ENCODE assay signal across 8 cellular contexts in the genomic region with DNA sequence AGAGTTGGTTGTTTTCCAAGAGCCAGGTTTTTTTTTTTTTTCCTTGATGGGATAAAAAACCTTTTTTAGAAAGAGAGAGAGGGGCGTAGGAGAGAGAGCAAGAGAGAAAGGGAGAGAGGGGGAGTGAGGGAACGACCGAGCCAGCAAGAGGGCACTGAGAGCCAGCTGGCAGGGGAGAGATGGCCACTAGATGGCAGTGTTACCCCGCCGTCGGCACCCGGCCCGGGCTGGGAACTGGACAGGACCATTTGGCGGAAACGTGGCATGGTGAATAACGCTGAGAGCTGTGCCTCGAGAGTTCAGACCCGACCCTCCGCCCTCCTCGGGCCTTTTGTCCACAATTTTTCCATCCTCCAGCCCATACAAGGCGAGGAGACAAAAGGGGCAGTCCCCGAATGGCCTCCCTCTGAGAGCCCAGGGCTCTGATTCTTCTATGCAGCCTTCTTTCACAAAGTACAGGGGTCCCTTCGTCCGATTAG.
DNase-seq lines count a peak whose midpoint lies in the region; ATAC-seq and TF ChIP-seq lines count a peak whose summit lies in the region.

No MANE protein-coding gene starts in this region.

- peaks cover 4% of the 10 kb centered on the region for H3K27me3 Mint-ChIP-seq in CD8-positive, alpha-beta T cell (ENCODE audit: low read depth)
- no peaks in the 10 kb centered on the region for H3K27me3 Mint-ChIP-seq in activated CD8-positive, alpha-beta T cell treated with anti-CD3 and anti-CD28 coated beads, Interleukin-2, amount 10 ng/mL, durations not matched to agents 7 days and 5 days (ENCODE audit: low read depth)
- no peaks in the 10 kb centered on the region for H3K27me3 Mint-ChIP-seq in memory B cell

- H3K36me3 ChIP-seq in CD8-positive, alpha-beta T cell (ENCODE audit: insufficient read depth, low read length), result no peaks in the 10 kb centered on the region
- H3K36me3 ChIP-seq in effector memory CD4-positive, alpha-beta T cell (ENCODE audit: control insufficient read depth, insufficient read depth, low read length), result no peaks in the 10 kb centered on the region

- CTCF ChIA-PET in CD8-positive, alpha-beta T cell (lab: Charles Lee), result interaction anchor here (0.6 to 1.6 kb wide), 11 partner anchors 9 to 486 kb away, joined by 3 to 7 read pairs (median 4); no protein-coding TSS in a partner anchor
- CTCF ChIA-PET in activated CD8-positive, alpha-beta T cell treated with anti-CD3 and anti-CD28 coated beads, Interleukin-2, amount 10 ng/mL, durations not matched to agents 7 days and 5 days (lab: Charles Lee), result interaction anchor here (0.7 to 2.1 kb wide), 5 partner anchors 9 to 921 kb away, joined by 3 to 6 read pairs (median 4); no protein-coding TSS in a partner anchor

- intact Hi-C loops in CD8-positive, alpha-beta T cell (cut with DNase I, micrococcal nuclease), result loop anchor here in 1 of 2 experiments (2.0 to 5.0 kb wide), 2 partner anchors 689 to 782 kb away; no protein-coding TSS in a partner anchor

- H3K27me3 ChIP-seq in CD8-positive, alpha-beta T cell (ENCODE audit: insufficient read depth, low read length), result no peaks in the 10 kb centered on the region
- H3K27me3 ChIP-seq in effector memory CD4-positive, alpha-beta T cell (replicated peaks; ENCODE audit: control insufficient read depth, insufficient read depth, low read length, poor library complexity, severe bottlenecking), result no peaks in the 10 kb centered on the region

- no peaks in the 10 kb centered on the region for H3K36me3 Mint-ChIP-seq in CD8-positive, alpha-beta T cell
- no peaks in the 10 kb centered on the region for H3K36me3 Mint-ChIP-seq in activated CD8-positive, alpha-beta T cell treated with anti-CD3 and anti-CD28 coated beads, Interleukin-2, amount 10 ng/mL, durations not matched to agents 7 days and 5 days (ENCODE audit: low read depth)
- no peaks in the 10 kb centered on the region for H3K36me3 Mint-ChIP-seq in memory B cell

- H3K27ac Mint-ChIP-seq in CD8-positive, alpha-beta T cell, result no peak overlapping the region
- H3K27ac Mint-ChIP-seq in activated CD8-positive, alpha-beta T cell treated with anti-CD3 and anti-CD28 coated beads, Interleukin-2, amount 10 ng/mL, durations not matched to agents 7 days and 5 days, result no peak overlapping the region
- H3K27ac Mint-ChIP-seq in memory B cell, result peak overlapping the region; percentile 16

- TF ChIP-seq CTCF in CD8-positive, alpha-beta T cell (IDR thresholded peaks at IDR 0.05), result peak; percentile 89

- peaks cover 4% of the 10 kb centered on the region for H3K4me1 Mint-ChIP-seq in CD8-positive, alpha-beta T cell (ENCODE audit: low read depth)
- H3K4me1 Mint-ChIP-seq in activated CD8-positive, alpha-beta T cell treated with anti-CD3 and anti-CD28 coated beads, Interleukin-2, amount 10 ng/mL, durations not matched to agents 7 days and 5 days (ENCODE audit: low read depth), result peaks cover 8% of the 10 kb centered on the region
- peaks cover 28% of the 10 kb centered on the region for H3K4me1 Mint-ChIP-seq in memory B cell

- H3K4me3 Mint-ChIP-seq in CD8-positive, alpha-beta T cell, result no peak overlapping the region
- no peak overlapping the region for H3K4me3 Mint-ChIP-seq in activated CD8-positive, alpha-beta T cell treated with anti-CD3 and anti-CD28 coated beads, Interleukin-2, amount 10 ng/mL, durations not matched to agents 7 days and 5 days
- H3K4me3 Mint-ChIP-seq in memory B cell, result peak overlapping the region; percentile 70

- peak; percentile 46 for ATAC-seq in CD8-positive, alpha-beta T cell
- ATAC-seq in GM19452 (IDR thresholded peaks at IDR 0.05; ENCODE audit: unreplicated experiment) (peak; percentile 89), HG03565 (IDR thresholded peaks at IDR 0.05; ENCODE audit: unreplicated experiment) (peak; percentile 81), memory B cell (ENCODE audit: low read depth) (peak; percentile 84)
- peak; percentile 96 for ATAC-seq in activated CD8-positive, alpha-beta T cell treated with anti-CD3 and anti-CD28 coated beads, Interleukin-2, amount 10 ng/mL, durations not matched to agents 7 days and 5 days

- H3K9me3 Mint-ChIP-seq in CD8-positive, alpha-beta T cell, result no peaks in the 10 kb centered on the region
- H3K9me3 Mint-ChIP-seq in activated CD8-positive, alpha-beta T cell treated with anti-CD3 and anti-CD28 coated beads, Interleukin-2, amount 10 ng/mL, durations not matched to agents 7 days and 5 days (ENCODE audit: insufficient read depth), result no peaks in the 10 kb centered on the region
- H3K9me3 Mint-ChIP-seq in memory B cell, result no peaks in the 10 kb centered on the region

- H3K4me3 ChIP-seq in CD8-positive, alpha-beta T cell (ENCODE audit: low read depth, low read length), result no peak overlapping the region
- no peak overlapping the region for H3K4me3 ChIP-seq in effector memory CD4-positive, alpha-beta T cell (ENCODE audit: insufficient read depth, low read depth, low read length, poor library complexity, severe bottlenecking)

- no peak overlapping the region for H3K27ac ChIP-seq in CD8-positive, alpha-beta T cell (ENCODE audit: low read depth, low read length)
- no peak overlapping the region for H3K27ac ChIP-seq in effector memory CD4-positive, alpha-beta T cell (ENCODE audit: insufficient read depth, low read length, poor library complexity, severe bottlenecking)

- POLR2A ChIA-PET in CD8-positive, alpha-beta T cell (lab: Charles Lee), result no interaction called here
- POLR2A ChIA-PET in activated CD8-positive, alpha-beta T cell treated with anti-CD3 and anti-CD28 coated beads, Interleukin-2, amount 10 ng/mL, durations not matched to agents 7 days and 5 days (lab: Charles Lee), result no interaction called here

- H3K4me1 ChIP-seq in CD8-positive, alpha-beta T cell (ENCODE audit: insufficient read depth, low read length), result no peaks in the 10 kb centered on the region
- peaks cover 4% of the 10 kb centered on the region for H3K4me1 ChIP-seq in effector memory CD4-positive, alpha-beta T cell (ENCODE audit: control insufficient read depth, insufficient read depth, low read length, poor library complexity, severe bottlenecking)

- no peaks in the 10 kb centered on the region for H3K9me3 ChIP-seq in CD8-positive, alpha-beta T cell (ENCODE audit: low read length)
- no peaks in the 10 kb centered on the region for H3K9me3 ChIP-seq in effector memory CD4-positive, alpha-beta T cell (ENCODE audit: control insufficient read depth, low read length)

- peak; percentile 46 to 87 (median 63) for DNase-seq in CD8-positive, alpha-beta T cell
- peak; percentile 64 for DNase-seq in NCI-H748 treated with DMSO at 0.1 percent for 48 hours (lab: John Stamatoyannopoulos, UW)
- peak; percentile 78 for DNase-seq in activated CD8-positive, alpha-beta T cell treated with anti-CD3 and anti-CD28 coated beads, Interleukin-2, amount 10 ng/mL, durations not matched to agents 7 days and 5 days
- peak; percentile 20 to 42 (median 31) for DNase-seq in effector memory CD4-positive, alpha-beta T cell
- DNase-seq in memory B cell (ENCODE audit: low spot score in 2 of 2), result peak; percentile 82 to 94
- DNase-seq in stimulated activated CD8-positive, alpha-beta memory T cell treated with anti-CD3 and anti-CD28 coated beads, Interleukin-12 subunit alpha, Interleukin-12 subunit beta, amount 100 ng/mL, for 4 hours (ENCODE audit: low read depth), result peak; percentile 39

Comparison
In these comparisons a context has a peak if more than half of its experiments do, and no peak if none do; other contexts are left out.
1. ATAC-seq: peak in every context shown above with its lines; median percentile 96 in activated CD8-positive, alpha-beta T cell treated with anti-CD3 and anti-CD28 coated beads, Interleukin-2, amount 10 ng/mL, durations not matched to agents 7 days and 5 days; 89 in GM19452; 84 in memory B cell; 81 in HG03565; 46 in CD8-positive, alpha-beta T cell.
2. DNase-seq: peak in every context shown above with its lines; median percentile 88 in memory B cell; 78 in activated CD8-positive, alpha-beta T cell treated with anti-CD3 and anti-CD28 coated beads, Interleukin-2, amount 10 ng/mL, durations not matched to agents 7 days and 5 days; 64 in NCI-H748 treated with DMSO at 0.1 percent for 48 hours; 63 in CD8-positive, alpha-beta T cell; 39 in stimulated activated CD8-positive, alpha-beta memory T cell treated with anti-CD3 and anti-CD28 coated beads, Interleukin-12 subunit alpha, Interleukin-12 subunit beta, amount 100 ng/mL, for 4 hours; 31 in effector memory CD4-positive, alpha-beta T cell.